In genomic region chr14:31206536-31207286, GRCh38 we compare ENCODE assay signal across 8 cellular contexts. TPM values are rescaled to one million over a fixed set of nuclear protein-coding genes. Genes with fewer than 3 reads are reported as not detected.
DNase-seq lines count a peak whose midpoint lies in the region; ATAC-seq, FAIRE-seq and TF ChIP-seq lines count a peak whose summit lies in the region.

No MANE protein-coding gene starts in this region.

- peak; percentile 14 for ATAC-seq in GM21786 (IDR thresholded peaks at IDR 0.05; ENCODE audit: unreplicated experiment)
- peak; percentile 1 for ATAC-seq in activated CD8-positive, alpha-beta T cell treated with anti-CD3 and anti-CD28 coated beads for 36 hours
- peak; percentile 49 for ATAC-seq in stimulated activated memory B cell treated with anti-CD40 and anti-IgM and Interleukin-4, amounts not matched to agents 10 μg/mL and 1 μg/mL and 100 μg/mL, for 72 hours

- H2AK5ac ChIP-seq in H1 (ENCODE audit: low read depth, low read length) = no peak overlapping the region

- H3K4me1 ChIP-seq in H1 (replicated peaks in 1 of 4; ENCODE audit: control insufficient read depth in 3 of 4, insufficient read depth in 4 of 4, low read length in 3 of 4) (peaks cover 0 to 1% (median 0%) of the 10 kb centered on the region in 4 experiments; a peak in 1 of 7 replicates), mucosa of rectum (ENCODE audit: control insufficient read depth in 2 of 2, insufficient read depth in 2 of 2, low read length in 2 of 2) (peaks cover 11 to 16% of the 10 kb centered on the region in 2 donors)

- H3K9me3 Mint-ChIP-seq in activated CD8-positive, alpha-beta T cell treated with anti-CD3 and anti-CD28 coated beads for 36 hours = no peaks in the 10 kb centered on the region
- H3K9me3 Mint-ChIP-seq in stimulated activated memory B cell treated with anti-CD40 and anti-IgM and Interleukin-4, amounts not matched to agents 10 μg/mL and 1 μg/mL and 100 μg/mL, for 72 hours = no peaks in the 10 kb centered on the region

- no peaks in the 10 kb centered on the region for H3K27me3 Mint-ChIP-seq in activated CD8-positive, alpha-beta T cell treated with anti-CD3 and anti-CD28 coated beads for 36 hours
- no peaks in the 10 kb centered on the region for H3K27me3 Mint-ChIP-seq in stimulated activated memory B cell treated with anti-CD40 and anti-IgM and Interleukin-4, amounts not matched to agents 10 μg/mL and 1 μg/mL and 100 μg/mL, for 72 hours

- H4K8ac ChIP-seq in H1 (ENCODE audit: extremely low read depth, insufficient read depth, low read length) = peak overlapping the region; percentile 99; the same call in 1 of the 2 replicates

- H3K4me1 Mint-ChIP-seq in activated CD8-positive, alpha-beta T cell treated with anti-CD3 and anti-CD28 coated beads for 36 hours (ENCODE audit: low read depth) = peaks cover 46% of the 10 kb centered on the region
- H3K4me1 Mint-ChIP-seq in stimulated activated memory B cell treated with anti-CD40 and anti-IgM and Interleukin-4, amounts not matched to agents 10 μg/mL and 1 μg/mL and 100 μg/mL, for 72 hours = peaks cover 30% of the 10 kb centered on the region

- no peak for TF ChIP-seq RAD21 in H1 (IDR thresholded peaks at IDR 0.05 in 1 of 2, conservative IDR thresholded peaks at IDR 0.05 in 1 of 2; ENCODE audit: low read depth in 2 of 2, low read length in 2 of 2)

- H2BK120ac ChIP-seq in H1 (replicated peaks; ENCODE audit: low read depth, low read length) = no peak overlapping the region

- H3K36me3 Mint-ChIP-seq in activated CD8-positive, alpha-beta T cell treated with anti-CD3 and anti-CD28 coated beads for 36 hours (ENCODE audit: low read depth) = peaks cover 28% of the 10 kb centered on the region
- H3K36me3 Mint-ChIP-seq in stimulated activated memory B cell treated with anti-CD40 and anti-IgM and Interleukin-4, amounts not matched to agents 10 μg/mL and 1 μg/mL and 100 μg/mL, for 72 hours = peaks cover 19% of the 10 kb centered on the region

- H3K56ac ChIP-seq in H1 (replicated peaks; ENCODE audit: insufficient read length, low read depth, low read length) = peak overlapping the region; percentile 89

- CTCF ChIA-PET in activated CD8-positive, alpha-beta T cell treated with anti-CD3 and anti-CD28 coated beads for 36 hours (lab: Charles Lee) = interaction anchor here (0.7 to 3.3 kb wide), 13 partner anchors 10 to 247 kb away, joined by 3 to 12 read pairs (median 5); partner anchors contain the start of gene HEATR5A
- CTCF ChIA-PET in H1 (lab: Charles Lee; ENCODE audit: partially characterized antibody) = interaction anchor here (0.6 to 3.3 kb wide), 6 partner anchors 10 to 52 kb away, joined by 3 to 15 read pairs (median 4); no protein-coding TSS in a partner anchor

- peak overlapping the region; percentile 51 for H4K5ac ChIP-seq in H1 (ENCODE audit: insufficient read length, low read depth, low read length)

- H3K27ac Mint-ChIP-seq in activated CD8-positive, alpha-beta T cell treated with anti-CD3 and anti-CD28 coated beads for 36 hours = peak overlapping the region; percentile 78
- peak overlapping the region; percentile 97 for H3K27ac Mint-ChIP-seq in stimulated activated memory B cell treated with anti-CD40 and anti-IgM and Interleukin-4, amounts not matched to agents 10 μg/mL and 1 μg/mL and 100 μg/mL, for 72 hours

- H2BK20ac ChIP-seq in H1 (ENCODE audit: low read length) = no peak overlapping the region

- peak overlapping the region; percentile 95 for H3K4me3 Mint-ChIP-seq in activated CD8-positive, alpha-beta T cell treated with anti-CD3 and anti-CD28 coated beads for 36 hours
- H3K4me3 Mint-ChIP-seq in stimulated activated memory B cell treated with anti-CD40 and anti-IgM and Interleukin-4, amounts not matched to agents 10 μg/mL and 1 μg/mL and 100 μg/mL, for 72 hours = peak overlapping the region; percentile 87

- intact Hi-C loops in activated CD8-positive, alpha-beta T cell treated with anti-CD3 and anti-CD28 coated beads for 36 hours (cut with micrococcal nuclease) = loop anchor here (10.0 kb wide), 1 partner anchor 148 kb away; no protein-coding TSS in a partner anchor

- FAIRE-seq in H1 (lab: Jason Lieb, UNC) = no peak

- H2BK12ac ChIP-seq in H1 (ENCODE audit: low read depth, low read length) = no peak overlapping the region

- no peak overlapping the region for H4K91ac ChIP-seq in H1 (replicated peaks; ENCODE audit: insufficient read length, low read length)

- no peaks in the 10 kb centered on the region for H3K79me1 ChIP-seq in H1 (ENCODE audit: low read depth, low read length)

- H3K4me3 ChIP-seq in GM08714 (ENCODE audit: low read length) = peak overlapping the region; percentile 91
- H3K4me3 ChIP-seq in H1 (ENCODE audit: extremely low read depth in 1 of 4, insufficient read depth in 2 of 4, low read depth in 3 of 4, low read length in 4 of 4) = peak overlapping the region; percentile 73 to 99 (median 80)
- peak overlapping the region; percentile 80 to 90 for H3K4me3 ChIP-seq in mucosa of rectum (ENCODE audit: low read length in 2 of 2)

- TF ChIP-seq CTCF in activated CD8-positive, alpha-beta T cell treated with anti-CD3 and anti-CD28 coated beads for 36 hours (IDR thresholded peaks at IDR 0.05) = no peak
- TF ChIP-seq CTCF in H1 (IDR thresholded peaks at IDR 0.05; ENCODE audit: control extremely low read depth in 1 of 3, insufficient read depth in 1 of 3, low read depth in 1 of 3, low read length in 3 of 3) = no peak

- 0 out of 2 replicates have a peak overlapping the region, but pooled peaks have one; percentile 93 for H2BK5ac ChIP-seq in H1 (ENCODE audit: low read depth, low read length)

- peaks cover 3 to 8% of the 10 kb centered on the region in 2 experiments for H4K20me1 ChIP-seq in H1 (replicated peaks in 1 of 2; ENCODE audit: control insufficient read depth in 1 of 2, insufficient read depth in 2 of 2, low read length in 2 of 2)

- TF ChIP-seq POLR2A in H1 (IDR thresholded peaks at IDR 0.05; ENCODE audit: control extremely low read depth in 1 of 2, low read depth in 2 of 2, low read length in 2 of 2) = peak in 1 of 2 experiments; percentile 16; a peak in 2 of 3 replicates

- H3K9ac ChIP-seq in H1 (replicated peaks in 1 of 4; ENCODE audit: extremely low read depth in 1 of 4, low read depth in 3 of 4, low read length in 3 of 4) = peak overlapping the region; percentile 94 to 98 (median 96)
- H3K9ac ChIP-seq in mucosa of rectum (ENCODE audit: low read depth in 1 of 2, low read length in 2 of 2) = peak overlapping the region; percentile 88 to 99

- H3K27me3 ChIP-seq in H1 (replicated peaks in 1 of 4; ENCODE audit: control insufficient read depth in 3 of 4, extremely low read depth in 1 of 4, insufficient read depth in 3 of 4, low read length in 3 of 4) (no peaks in the 10 kb centered on the region), mucosa of rectum (ENCODE audit: control insufficient read depth in 2 of 2, insufficient read depth in 2 of 2, low read length in 2 of 2) (no peaks in the 10 kb centered on the region)

- H3K9me3 ChIP-seq in H1 (ENCODE audit: insufficient read depth in 2 of 2, low read depth in 1 of 2, low read length in 1 of 2) (no peaks in the 10 kb centered on the region), mucosa of rectum (ENCODE audit: control insufficient read depth in 2 of 2, low read length in 2 of 2) (no peaks in the 10 kb centered on the region)

- H3K79me2 ChIP-seq in H1 (ENCODE audit: control insufficient read depth in 1 of 2, insufficient read depth in 2 of 2, low read length in 2 of 2) = peaks cover 4 to 39% of the 10 kb centered on the region in 2 experiments; a peak in 3 of 4 replicates

- no peak overlapping the region for H3K4ac ChIP-seq in H1 (replicated peaks; ENCODE audit: insufficient read length, low read depth, low read length)

- POLR2A ChIA-PET in activated CD8-positive, alpha-beta T cell treated with anti-CD3 and anti-CD28 coated beads for 36 hours (lab: Charles Lee) = interaction anchor here (0.6 to 3.9 kb wide), 18 partner anchors 10 to 585 kb away, joined by 3 to 36 read pairs (median 4); partner anchors contain the start of genes AP4S1, SCFD1 and STRN3
- POLR2A ChIA-PET in H1 (lab: Charles Lee; ENCODE audit: partially characterized antibody) = interaction anchor here (0.6 to 4.0 kb wide), 16 partner anchors 11 to 252 kb away, joined by 3 to 23 read pairs (median 4); partner anchors contain the start of genes AP4S1 and STRN3

- 0% methylated on average over 41 of the region's 55 CpGs; no CpG with 5 or more reads in 1 of the 2 experiments for WGBS in H1 (ENCODE audit: extremely low coverage in 1 of 2, insufficient coverage in 1 of 2, insufficient read length in 1 of 2, insufficient replicate concordance in 2 of 2, low coverage in 1 of 2, low lambda C conversion rate in 2 of 2, missing lambda C conversion rate in 1 of 2), 2 experiments

- peak overlapping the region; percentile 19; the same call in 1 of the 2 replicates for H3K18ac ChIP-seq in H1 (ENCODE audit: extremely low read depth, low read length)

- DNase-seq in M059J (ENCODE audit: low read depth) = peak; percentile 44
- peak; percentile 74 for DNase-seq in activated CD8-positive, alpha-beta T cell treated with anti-CD3 and anti-CD28 coated beads for 36 hours
- peak in 1 of 2 experiments; percentile 70 for DNase-seq in H1 (ENCODE audit: low read depth in 1 of 2, low spot score in 2 of 2)
- no peak for DNase-seq in cortex of kidney (lab: John Stamatoyannopoulos, UW)

- no peak overlapping the region for H3K23ac ChIP-seq in H1 (ENCODE audit: insufficient read length)

- peaks cover 0 to 13% (median 4%) of the 10 kb centered on the region in 4 experiments; a peak in 3 of 8 replicates for H3K36me3 ChIP-seq in H1 (ENCODE audit: control insufficient read depth in 2 of 4, insufficient read depth in 4 of 4, low read length in 3 of 4)
- peaks cover under 1 to 4% of the 10 kb centered on the region in 2 donors for H3K36me3 ChIP-seq in mucosa of rectum (ENCODE audit: control insufficient read depth in 2 of 2, insufficient read depth in 2 of 2, low read length in 2 of 2)

- H2BK15ac ChIP-seq in H1 (ENCODE audit: low read length) = no peak overlapping the region

- peaks cover 10% of the 10 kb centered on the region for H3K23me2 ChIP-seq in H1 (ENCODE audit: low read depth, low read length)

- no peak for TF ChIP-seq EP300 in H1 (IDR thresholded peaks at IDR 0.05; ENCODE audit: borderline replicate concordance in 1 of 2, low read depth in 2 of 2, low read length in 2 of 2)

- no peak overlapping the region for H3K14ac ChIP-seq in H1 (ENCODE audit: insufficient read length)

- peak overlapping the region; percentile 93 for H3K27ac ChIP-seq in H1 (ENCODE audit: low read depth, low read length)
- peak overlapping the region; percentile 99 for H3K27ac ChIP-seq in mucosa of rectum (ENCODE audit: low read depth in 2 of 2, low read length in 2 of 2)

- H2AFZ ChIP-seq in H1 (ENCODE audit: low read length) = no peak overlapping the region

- H3K4me2 ChIP-seq in H1 (ENCODE audit: insufficient read depth in 1 of 2, low read depth in 2 of 2, low read length in 2 of 2) = peak overlapping the region; percentile 78 to 93

RNA-seq across cellular contexts. Expression of gene HECTD1, which starts 0.9 kb away (rescaled TPM):
- 54.5 and 110 TPM in 2 replicates for total RNA-seq in M059J (2014; rRNA removed; shearing (Covaris generic))
- total RNA-seq in activated CD8-positive, alpha-beta T cell treated with anti-CD3 and anti-CD28 coated beads for 36 hours = 10 to 100 TPM; 78.9 to 82.2 TPM
- 105 and 110 TPM in 2 replicates for total RNA-seq in H1 (2021; fragmentation: NEBNext Ultra II Directional; extraction: Animal tissue kit (Norgen Biotek cat#: 25700))
- polyA plus RNA-seq in H1 (2011; rRNA removed) = 28.4 and 44.7 TPM in 2 replicates
- polyA plus RNA-seq in H1 (2011; cell fraction: cytosol; rRNA removed) = 45.2 TPM
- polyA plus RNA-seq in H1 (2011; cell fraction: nucleus; rRNA removed) = 66.7 TPM
- 40.4 to 57.9 TPM (median 52.3 TPM) in 4 replicates for polyA plus RNA-seq in H1 (2012, experiment 1 of 2)
- polyA plus RNA-seq in H1 (2012, experiment 2 of 2) = 3.0 TPM
- polyA plus RNA-seq in H1 (2013, experiment 1 of 2) = 48.3 TPM
- polyA plus RNA-seq in H1 (2013, experiment 2 of 2) = 49.3 TPM
- 224 and 290 TPM in 2 replicates for polyA minus RNA-seq in H1 (2011; rRNA and poly(A)+ RNA removed)
- polyA minus RNA-seq in H1 (2011; cell fraction: cytosol; rRNA and poly(A)+ RNA removed) = 72.8 TPM
- 179 TPM for polyA minus RNA-seq in H1 (2011; cell fraction: nucleus; rRNA and poly(A)+ RNA removed)
